ENCODE assay signal across 27 cellular contexts in genomic region chr6:106827081-106827480, GRCh38.
"Had no signal": no experiment of that assay in that cellular context is flagged by ENCODE, and none has a peak within 500 bp of the region (broad histone marks: within the 10 kb centered on the region; RNA-seq: fewer than 3 reads in every experiment).

No MANE protein-coding gene starts in this region.

- ATAC-seq: stimulated activated effector memory CD8-positive, alpha-beta T cell treated with anti-CD3 and anti-CD28 coated beads, Interleukin-12 subunit alpha, Interleukin-12 subunit beta, amount 100 ng/mL, for 72 hours; stimulated activated memory B cell treated with anti-CD40 and anti-IgM and Interleukin-4, amounts not matched to agents 10 μg/mL and 1 μg/mL and 100 μg/mL, for 72 hours; stimulated activated naive B cell treated with anti-CD40 and anti-IgM and Interleukin-4, amounts not matched to agents 10 μg/mL and 1 μg/mL and 100 μg/mL, for 72 hours; stimulated activated naive CD8-positive, alpha-beta T cell treated with anti-CD3 and anti-CD28 coated beads, Interleukin-15, amount 100 ng/mL, for 72 hours; stimulated activated naive CD8-positive, alpha-beta T cell treated with anti-CD3 and anti-CD28 coated beads, Interleukin-15, Interleukin-2, amounts not matched to agents 100 U/mL and 50 U/mL, for 24 hours; upper lobe of right lung had no signal

- H3K27ac ChIP-seq: stomach, suprapubic skin, testis, thoracic aorta, thyroid gland, tibial artery, tibial nerve, transverse colon, upper lobe of left lung, upper lobe of right lung, uterus, vagina had no signal

- H3K9me3 ChIP-seq: stomach, suprapubic skin, testis, thoracic aorta, thyroid gland, tibial artery, tibial nerve, upper lobe of left lung, upper lobe of right lung, uterus, vagina had no signal

- H3K27me3 ChIP-seq: stomach, suprapubic skin, testis, thyroid gland, tibial artery, tibial nerve, transverse colon, upper lobe of left lung, upper lobe of right lung, uterus, vagina had no signal

- H3K4me3 ChIP-seq: stomach, suprapubic skin, testis, thoracic aorta, thyroid gland, tibial artery, tibial nerve, transverse colon, upper lobe of left lung, upper lobe of right lung, uterus, vagina had no signal

- DNase-seq: stimulated activated CD4-positive, alpha-beta T cell treated with anti-CD3 and anti-CD28 coated beads, Interleukin-2, amount 100 ng/mL, for 48 hours; stimulated activated CD4-positive, alpha-beta T cell treated with anti-CD3 and anti-CD28 coated beads, Interleukin-4, amount 100 ng/mL, for 1 hour; stimulated activated CD4-positive, alpha-beta T cell treated with anti-CD3 and anti-CD28 coated beads, Interleukin-4, amount 100 ng/mL, for 24 hours; stimulated activated CD4-positive, alpha-beta T cell treated with anti-CD3 and anti-CD28 coated beads, Interleukin-4, amount 100 ng/mL, for 4 hours; stimulated activated CD8-positive, alpha-beta memory T cell treated with anti-CD3 and anti-CD28 coated beads, Interleukin-4, amount 100 ng/mL, for 48 hours; stimulated activated naive B cell treated with anti-CD40 and anti-IgM and Interleukin-4, amounts not matched to agents 10 μg/mL and 1 μg/mL and 100 μg/mL, for 72 hours; stimulated activated naive CD4-positive, alpha-beta T cell; stimulated activated naive CD4-positive, alpha-beta T cell treated with Interleukin-2 at 50 U/mL for 16 hours; stimulated activated naive CD8-positive, alpha-beta T cell treated with anti-CD3 and anti-CD28 coated beads, Interleukin-15, amount 100 ng/mL, for 72 hours; stimulated activated naive CD8-positive, alpha-beta T cell treated with anti-CD3 and anti-CD28 coated beads, Interleukin-15, Interleukin-2, amounts not matched to agents 100 U/mL and 50 U/mL, for 24 hours; stomach; substantia nigra; testis; thyroid gland; tibial artery; transverse colon; trophoblast cell; upper lobe of left lung; upper lobe of right lung; uterus had no signal

- H3K36me3 ChIP-seq: stomach, suprapubic skin, thoracic aorta, thyroid gland, tibial artery, tibial nerve, transverse colon, upper lobe of left lung, upper lobe of right lung, uterus, vagina had no signal

- FAIRE-seq: urothelium cell line had no signal

- H3K4me1 ChIP-seq: stomach, suprapubic skin, testis, tibial artery, tibial nerve, transverse colon, upper lobe of left lung, upper lobe of right lung, uterus, vagina had no signal
